8 cellular contexts compared by ENCODE assay signal in the genomic region with DNA sequence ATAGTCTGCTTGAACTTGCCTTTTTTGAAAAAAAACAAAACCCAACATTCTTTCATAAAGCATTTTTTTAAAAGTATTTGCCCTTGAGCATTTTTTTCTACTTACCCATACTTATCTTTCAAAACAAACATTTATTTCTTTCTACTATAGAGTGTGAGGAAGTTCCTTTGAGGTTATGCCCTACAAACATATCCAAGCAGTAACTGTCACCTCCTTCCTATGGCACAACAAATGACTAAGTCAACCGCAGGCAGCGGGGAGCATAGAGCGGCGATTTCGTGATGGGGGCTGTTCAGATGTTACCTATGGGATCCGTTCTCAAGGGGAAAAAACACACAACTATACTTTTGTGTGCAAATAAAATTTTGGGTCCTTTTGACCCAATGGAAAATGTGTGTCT. TPM values are rescaled to one million over a fixed set of nuclear protein-coding genes. Genes with fewer than 3 reads are reported as not detected.
A peak's percentile ranks its signal among the peaks of the same experiment; 100 is the strongest.
DNase-seq lines count a peak whose midpoint lies in the region; ATAC-seq and TF ChIP-seq lines count a peak whose summit lies in the region.

No MANE protein-coding gene starts in this region.

- no peaks in the 10 kb centered on the region for H4K20me1 ChIP-seq in Loucy (ENCODE audit: insufficient read depth, low read length, poor library complexity, severe bottlenecking)

- peak overlapping the region; percentile 67 for H3K4me3 ChIP-seq in Loucy (ENCODE audit: low read length, poor library complexity, severe bottlenecking)
- H3K4me3 ChIP-seq in H7 (ENCODE audit: insufficient read depth, low read depth, low read length) = no peak overlapping the region

- peak overlapping the region; percentile 69 for H3K9ac ChIP-seq in Loucy (ENCODE audit: low read depth, low read length, poor library complexity, severe bottlenecking)

- H3K27me3 ChIP-seq in Loucy (ENCODE audit: insufficient read depth, low read length, poor library complexity, severe bottlenecking) (no peaks in the 10 kb centered on the region), H7 (ENCODE audit: control insufficient read depth, insufficient read depth, low read length) (no peaks in the 10 kb centered on the region)

- intact Hi-C loops in natural killer cell (cut with micrococcal nuclease) = no loop called here

- H2AFZ ChIP-seq in Loucy (ENCODE audit: low read length) = no peak overlapping the region

- peaks cover 5% of the 10 kb centered on the region for H3K9me3 Mint-ChIP-seq in activated T-helper 17 cell treated with anti-CD3 and anti-CD28 coated beads, Interleukin-2, amount 50 U/mL, for 72 hours
- H3K9me3 Mint-ChIP-seq in natural killer cell = no peaks in the 10 kb centered on the region

- no peaks in the 10 kb centered on the region for H3K9me2 ChIP-seq in Loucy (replicated peaks; ENCODE audit: low read depth, low read length)

- no peaks in the 10 kb centered on the region for H3K36me3 Mint-ChIP-seq in activated T-helper 17 cell treated with anti-CD3 and anti-CD28 coated beads, Interleukin-2, amount 50 U/mL, for 72 hours (ENCODE audit: low read depth)
- no peaks in the 10 kb centered on the region for H3K36me3 Mint-ChIP-seq in natural killer cell

- peak overlapping the region; percentile 87 for H3K4me2 ChIP-seq in Loucy (ENCODE audit: low read depth, low read length, poor library complexity, severe bottlenecking)

- peaks cover 30% of the 10 kb centered on the region for H3K4me1 Mint-ChIP-seq in activated T-helper 17 cell treated with anti-CD3 and anti-CD28 coated beads, Interleukin-2, amount 50 U/mL, for 72 hours
- H3K4me1 Mint-ChIP-seq in natural killer cell = peaks cover 21 to 29% of the 10 kb centered on the region in 2 donors

- no peaks in the 10 kb centered on the region for H3K9me3 ChIP-seq in Loucy (ENCODE audit: insufficient read depth, low read depth, low read length)

- DNase-seq in GDM1 (lab: John Stamatoyannopoulos, UW) (peak; percentile 72), natural killer cell (no peak), kidney tubule cell (ENCODE audit: low spot score) (no peak), H7 (no peak), NCI-H345 treated with DMSO at 0.1 percent for 48 hours (lab: John Stamatoyannopoulos, UW; ENCODE audit: unreplicated experiment) (no peak), cerebellum (ENCODE audit: low spot score) (no peak)

- peaks cover 6% of the 10 kb centered on the region for H3F3A ChIP-seq in Loucy (ENCODE audit: low read depth)

- TF ChIP-seq CTCF in Loucy (conservative IDR thresholded peaks at IDR 0.05; ENCODE audit: low read length) (no peak), natural killer cell (IDR thresholded peaks at IDR 0.05) (no peak)

- peak overlapping the region; percentile 20 for H3K27ac Mint-ChIP-seq in activated T-helper 17 cell treated with anti-CD3 and anti-CD28 coated beads, Interleukin-2, amount 50 U/mL, for 72 hours
- no peak overlapping the region for H3K27ac Mint-ChIP-seq in natural killer cell

- H3K4me1 ChIP-seq in Loucy (ENCODE audit: insufficient read depth, low read length, poor library complexity, severe bottlenecking) = peaks cover 80% of the 10 kb centered on the region

- ATAC-seq in activated T-helper 17 cell treated with anti-CD3 and anti-CD28 coated beads, Interleukin-2, amount 50 U/mL, for 72 hours (replicated peaks) = peak; percentile 71
- peak; percentile 71 to 78 (median 77) for ATAC-seq in natural killer cell

- 0 out of 2 replicates have a peak, but pooled peaks cover 3% of the 10 kb centered on the region for H3K79me2 ChIP-seq in Loucy (ENCODE audit: insufficient read depth, low read length)

- H3K36me3 ChIP-seq in Loucy (ENCODE audit: insufficient read depth, low read length) (no peaks in the 10 kb centered on the region), H7 (replicated peaks; ENCODE audit: control insufficient read depth, insufficient read depth, low read length) (no peaks in the 10 kb centered on the region)

- H3K4me3 Mint-ChIP-seq in activated T-helper 17 cell treated with anti-CD3 and anti-CD28 coated beads, Interleukin-2, amount 50 U/mL, for 72 hours = peak overlapping the region; percentile 7
- H3K4me3 Mint-ChIP-seq in natural killer cell = no peak overlapping the region

- no peaks in the 10 kb centered on the region for H3K27me3 Mint-ChIP-seq in activated T-helper 17 cell treated with anti-CD3 and anti-CD28 coated beads, Interleukin-2, amount 50 U/mL, for 72 hours
- H3K27me3 Mint-ChIP-seq in natural killer cell (ENCODE audit: low read depth in 2 of 2) = peaks cover 0 to 3% of the 10 kb centered on the region in 2 donors

RNA-seq across cellular contexts. Expression of gene SPRY1, which starts 19.4 kb away (rescaled TPM):
- 10 to 100 TPM in 1 of 2 donors, 1 to 10 TPM in 1; 9.8 to 76.0 TPM for total RNA-seq in activated T-helper 17 cell treated with anti-CD3 and anti-CD28 coated beads, Interleukin-2, amount 50 U/mL, for 72 hours
- total RNA-seq in natural killer cell (1 to 10 TPM; 8.7 to 9.8 (median 9.5) TPM), cerebellum (29.6 TPM)
- total RNA-seq in H7 (2014; rRNA removed; shearing (Covaris generic)) = 42.2 and 56.8 TPM in 2 replicates
